Comparison of ENCODE assay signal across 15 cellular contexts in the genomic region with DNA sequence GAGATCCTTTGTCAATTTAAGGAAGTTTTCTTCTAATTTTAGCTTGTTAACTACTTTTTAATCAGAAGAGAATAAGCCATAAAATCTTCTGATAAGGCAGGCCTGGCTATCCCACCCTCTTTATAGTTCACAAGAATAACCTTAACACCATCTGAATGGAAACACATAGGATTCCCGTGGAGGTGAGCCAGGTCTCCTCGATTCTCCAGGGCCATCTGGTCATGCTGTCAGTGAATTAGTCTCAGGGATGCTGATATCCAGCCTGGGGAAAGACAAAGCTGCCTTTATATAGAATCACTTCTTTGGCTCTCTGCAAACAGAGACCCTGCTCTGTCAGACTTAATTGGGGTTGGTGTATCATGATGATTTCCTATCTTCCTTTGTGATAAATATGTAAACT. TPM values are rescaled to one million over a fixed set of nuclear protein-coding genes. Genes with fewer than 3 reads are reported as not detected.
DNase-seq lines count a peak whose midpoint lies in the region; FAIRE-seq and TF ChIP-seq lines count a peak whose summit lies in the region.
"Had no signal": no experiment of that assay in that cellular context is flagged by ENCODE, and none has a peak within 500 bp of the region (broad histone marks: within the 10 kb centered on the region; RNA-seq: fewer than 3 reads in every experiment).

No MANE protein-coding gene starts in this region.

- H3K79me2 ChIP-seq in astrocyte (ENCODE audit: insufficient read depth, low read length): no peaks in the 10 kb centered on the region

- peak overlapping the region; percentile 50 for H3K27ac Mint-ChIP-seq in astrocyte (ENCODE audit: unreplicated experiment)

- H4K20me1 ChIP-seq in astrocyte (ENCODE audit: insufficient read depth, low read length): no peaks in the 10 kb centered on the region

- in situ Hi-C loops in brain microvascular endothelial cell (cut with HindIII; ENCODE audit: low pct_ligation_motif_present, low sequenced_read_pairs): no loop called here

- no peak overlapping the region for H3K4me2 ChIP-seq in astrocyte (ENCODE audit: low read length)

- TF ChIP-seq CTCF in astrocyte (IDR thresholded peaks at IDR 0.05; ENCODE audit: insufficient read depth, low read depth, low read length) (no peak), brain microvascular endothelial cell (IDR thresholded peaks at IDR 0.05; ENCODE audit: low read depth, low read length, missing control alignments) (no peak)

- H3K9me3 ChIP-seq in astrocyte (ENCODE audit: insufficient read depth, low read depth, low read length): no peaks in the 10 kb centered on the region

- FAIRE-seq in astrocyte (lab: Jason Lieb, UNC): no peak
- FAIRE-seq in H54 (lab: Jason Lieb, UNC): no peak

- no peak for TF ChIP-seq POLR2A in H54 (IDR thresholded peaks at IDR 0.05; ENCODE audit: low read depth, low read length)

- no peak overlapping the region for H3K4me3 ChIP-seq in astrocyte (ENCODE audit: insufficient read depth, low read depth, low read length)
- no peak overlapping the region for H3K4me3 ChIP-seq in brain microvascular endothelial cell (ENCODE audit: low read depth, low read length)

- H3K27me3 Mint-ChIP-seq in astrocyte (ENCODE audit: low read depth, unreplicated experiment): peaks cover 10% of the 10 kb centered on the region

- no peaks in the 10 kb centered on the region for H3K4me1 ChIP-seq in astrocyte (ENCODE audit: insufficient read depth, low read length)

- DNase-seq in NCI-H748 (lab: John Stamatoyannopoulos, UW; ENCODE audit: unreplicated experiment) (peak; percentile 10), NCI-H748 treated with DMSO at 0.1 percent for 48 hours (lab: John Stamatoyannopoulos, UW) (no peak), NCI-H524 (lab: John Stamatoyannopoulos, UW) (peak; percentile 20 to 73), astrocyte (ENCODE audit: low read depth) (no peak), pons (ENCODE audit: low spot score) (peak; percentile 28), H54 (ENCODE audit: insufficient read length, low spot score) (no peak), brain microvascular endothelial cell (no peak), Ammon's horn (ENCODE audit: low spot score) (no peak)
- DNase-seq: 8988T, DMS79 treated with DMSO at 0.1 percent for 48 hours, GDM1, MV-4-11, NCI-H1417 treated with DMSO at 0.1 percent for 48 hours, NCI-H2107 had no signal

- no peaks in the 10 kb centered on the region for H3K4me1 Mint-ChIP-seq in astrocyte (ENCODE audit: low read depth, unreplicated experiment)

- no peak overlapping the region for H2AFZ ChIP-seq in astrocyte (ENCODE audit: low read depth, low read length)

- H3K36me3 ChIP-seq in astrocyte (ENCODE audit: insufficient read depth, low read length): no peaks in the 10 kb centered on the region
- H3K36me3 ChIP-seq in brain microvascular endothelial cell (replicated peaks): no peaks in the 10 kb centered on the region

- H3K27ac ChIP-seq in astrocyte (ENCODE audit: low read depth, low read length) (no peak overlapping the region), brain microvascular endothelial cell (no peak overlapping the region)
- H3K27ac ChIP-seq: HL-60 had no signal

- H3K36me3 Mint-ChIP-seq in astrocyte (ENCODE audit: low read depth, unreplicated experiment): no peaks in the 10 kb centered on the region

- H3K4me3 Mint-ChIP-seq in astrocyte (ENCODE audit: unreplicated experiment): no peak overlapping the region

- H3K9me3 Mint-ChIP-seq in astrocyte (ENCODE audit: unreplicated experiment): no peaks in the 10 kb centered on the region

- H3K27me3 ChIP-seq in astrocyte (ENCODE audit: insufficient read depth, low read length): peaks cover 9% of the 10 kb centered on the region
- H3K27me3 ChIP-seq in brain microvascular endothelial cell (replicated peaks): no peaks in the 10 kb centered on the region

- H3K9ac ChIP-seq in astrocyte (ENCODE audit: low read length): no peak overlapping the region

RNA-seq across cellular contexts. Expression of a gene that starts 30.1 kb away (rescaled TPM):
- total RNA-seq in astrocyte: 0.10 and 0.11 TPM in 2 replicates

Comparison
In these comparisons a context has a peak if more than half of its experiments do, and no peak if none do; other contexts are left out.
1. DNase-seq: peak in NCI-H748 (single experiment), NCI-H524 (2 of 2) and pons (single experiment); none in NCI-H748 treated with DMSO at 0.1 percent for 48 hours (single experiment), astrocyte (single experiment), H54 (single experiment), brain microvascular endothelial cell (single experiment) and Ammon's horn (single experiment).